14 cellular contexts compared by ENCODE assay signal in the genomic region with DNA sequence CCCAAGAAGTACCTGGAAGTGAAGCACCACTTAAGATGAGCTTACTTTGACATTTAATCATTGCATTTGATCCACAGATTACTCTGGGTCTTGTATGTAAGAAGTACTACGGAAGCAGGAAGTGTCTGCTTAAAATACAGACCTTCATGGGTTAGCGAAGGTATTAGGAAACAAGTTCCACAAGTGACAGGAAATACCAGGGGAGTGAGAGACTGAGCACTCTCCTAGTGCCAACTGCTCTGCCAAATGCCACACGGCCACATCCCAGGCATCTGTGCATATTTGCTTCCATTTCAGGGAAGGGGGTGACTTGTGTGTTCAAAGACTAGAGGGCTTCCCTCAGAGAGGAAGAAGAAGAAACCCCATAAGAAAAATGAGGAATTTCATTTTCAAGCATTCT. TPM values are rescaled to one million over a fixed set of nuclear protein-coding genes. Genes with fewer than 3 reads are reported as not detected.
DNase-seq lines count a peak whose midpoint lies in the region; ATAC-seq and TF ChIP-seq lines count a peak whose summit lies in the region.
"Had no signal": no experiment of that assay in that cellular context is flagged by ENCODE, and none has a peak within 500 bp of the region (broad histone marks: within the 10 kb centered on the region; RNA-seq: fewer than 3 reads in every experiment).

No MANE protein-coding gene starts in this region.

- TF ChIP-seq CTCF in RWPE2 (IDR thresholded peaks at IDR 0.05; ENCODE audit: poor library complexity, severe bottlenecking) (no peak), fibroblast of lung (conservative IDR thresholded peaks at IDR 0.05 in 1 of 2, IDR thresholded peaks at IDR 0.05 in 1 of 2; ENCODE audit: low read depth in 1 of 2, low read length in 2 of 2) (no peak)

- H3K4me2 ChIP-seq in fibroblast of lung (ENCODE audit: extremely low read depth, insufficient read depth, low read length) = no peak overlapping the region

- no peaks in the 10 kb centered on the region for H3K9me3 Mint-ChIP-seq in activated T-cell treated with anti-CD3 and anti-CD28 coated beads, Interleukin-2, amount 50 U/mL, for 72 hours
- H3K9me3 Mint-ChIP-seq in stimulated activated naive B cell treated with anti-CD40 and anti-IgM and Interleukin-4, amounts not matched to agents 10 μg/mL and 1 μg/mL and 100 μg/mL, for 72 hours = no peaks in the 10 kb centered on the region
- H3K9me3 Mint-ChIP-seq: activated CD4-positive, alpha-beta memory T cell treated with anti-CD3 and anti-CD28 coated beads, Interleukin-2, amount 10 ng/mL, durations not matched to agents 7 days and 5 days had no signal

- H3K4me3 ChIP-seq in RWPE2 (ENCODE audit: severe bottlenecking) (no peak overlapping the region), fibroblast of lung (replicated peaks in 1 of 4; ENCODE audit: control extremely low read depth in 1 of 4, insufficient read depth in 1 of 4, low read depth in 3 of 4, low read length in 4 of 4) (no peak overlapping the region)
- H3K4me3 ChIP-seq: HAP-1, suprapubic skin had no signal

- H3K27ac Mint-ChIP-seq in activated T-cell treated with anti-CD3 and anti-CD28 coated beads, Interleukin-2, amount 50 U/mL, for 72 hours = peak overlapping the region; percentile 78
- H3K27ac Mint-ChIP-seq in stimulated activated naive B cell treated with anti-CD40 and anti-IgM and Interleukin-4, amounts not matched to agents 10 μg/mL and 1 μg/mL and 100 μg/mL, for 72 hours = no peak overlapping the region
- H3K27ac Mint-ChIP-seq: activated CD4-positive, alpha-beta memory T cell treated with anti-CD3 and anti-CD28 coated beads, Interleukin-2, amount 10 ng/mL, durations not matched to agents 7 days and 5 days had no signal

- H3K4me3 Mint-ChIP-seq in activated T-cell treated with anti-CD3 and anti-CD28 coated beads, Interleukin-2, amount 50 U/mL, for 72 hours = peak overlapping the region; percentile 30 to 52
- peak overlapping the region; percentile 9 to 22 for H3K4me3 Mint-ChIP-seq in stimulated activated naive B cell treated with anti-CD40 and anti-IgM and Interleukin-4, amounts not matched to agents 10 μg/mL and 1 μg/mL and 100 μg/mL, for 72 hours
- H3K4me3 Mint-ChIP-seq: activated CD4-positive, alpha-beta memory T cell treated with anti-CD3 and anti-CD28 coated beads, Interleukin-2, amount 10 ng/mL, durations not matched to agents 7 days and 5 days had no signal

- H3K9ac ChIP-seq in fibroblast of lung (ENCODE audit: insufficient read depth, low read length) = no peak overlapping the region

- DNase-seq in activated T-cell treated with anti-CD3 and anti-CD28 coated beads, Interleukin-2, amount 50 U/mL, for 72 hours = no peak
- no peak for DNase-seq in activated T-cell treated with anti-CD3 and anti-CD28 coated beads, Interleukin-2, amount 50 U/mL, for 1 hour
- DNase-seq in RWPE2 (ENCODE audit: low spot score) (no peak), fibroblast of lung (ENCODE audit: low read depth in 2 of 2) (peak in 1 of 2 donors; percentile 49), sciatic nerve (ENCODE audit: low spot score) (no peak)
- no peak for DNase-seq in stimulated activated naive B cell treated with anti-CD40 and anti-IgM and Interleukin-4, amounts not matched to agents 10 μg/mL and 1 μg/mL and 100 μg/mL, for 72 hours
- no peak for DNase-seq in stimulated activated CD4-positive, alpha-beta T cell treated with anti-CD3 and anti-CD28 coated beads, Interleukin-4, amount 100 ng/mL, for 1 hour
- DNase-seq: activated CD4-positive, alpha-beta memory T cell treated with anti-CD3 and anti-CD28 coated beads, Interleukin-2, amount 10 ng/mL, durations not matched to agents 7 days and 5 days; BE2C; cerebellar nuclear complex; NCI-H774 had no signal

- no peak overlapping the region for H3K27ac ChIP-seq in RWPE2 (ENCODE audit: poor library complexity, severe bottlenecking)
- H3K27ac ChIP-seq in fibroblast of lung (ENCODE audit: insufficient read depth, low read length) = no peak overlapping the region
- H3K27ac ChIP-seq: suprapubic skin had no signal

- H3K9me3 ChIP-seq in RWPE2 (ENCODE audit: severe bottlenecking) (no peaks in the 10 kb centered on the region), fibroblast of lung (ENCODE audit: control insufficient read depth, insufficient read depth, low read depth, low read length) (no peaks in the 10 kb centered on the region)
- H3K9me3 ChIP-seq: BE2C, HAP-1, suprapubic skin had no signal

- H3K27me3 Mint-ChIP-seq in activated T-cell treated with anti-CD3 and anti-CD28 coated beads, Interleukin-2, amount 50 U/mL, for 72 hours (ENCODE audit: low read depth) = no peaks in the 10 kb centered on the region
- H3K27me3 Mint-ChIP-seq in stimulated activated naive B cell treated with anti-CD40 and anti-IgM and Interleukin-4, amounts not matched to agents 10 μg/mL and 1 μg/mL and 100 μg/mL, for 72 hours = no peaks in the 10 kb centered on the region
- H3K27me3 Mint-ChIP-seq: activated CD4-positive, alpha-beta memory T cell treated with anti-CD3 and anti-CD28 coated beads, Interleukin-2, amount 10 ng/mL, durations not matched to agents 7 days and 5 days had no signal

- H3K36me3 ChIP-seq in RWPE2 (ENCODE audit: low read depth) (no peaks in the 10 kb centered on the region), fibroblast of lung (ENCODE audit: control insufficient read depth, insufficient read depth, low read length) (no peaks in the 10 kb centered on the region)
- H3K36me3 ChIP-seq: BE2C, HAP-1, suprapubic skin had no signal

- H3K4me1 ChIP-seq in RWPE2 (ENCODE audit: insufficient read depth, poor library complexity, severe bottlenecking) (peaks cover 9% of the 10 kb centered on the region), fibroblast of lung (ENCODE audit: control insufficient read depth, extremely low read depth, insufficient read depth, low read length) (no peaks in the 10 kb centered on the region)
- H3K4me1 ChIP-seq: BE2C, HAP-1 had no signal

- peak; percentile 22 to 33 for ATAC-seq in activated T-cell treated with anti-CD3 and anti-CD28 coated beads, Interleukin-2, amount 50 U/mL, for 72 hours (replicated peaks in 1 of 2)
- peak; percentile 44; the same call in 2 of the 3 replicates for ATAC-seq in RWPE2 (ENCODE audit: low read depth)
- peak in 1 of 2 donors; percentile 39 for ATAC-seq in stimulated activated naive B cell treated with anti-CD40 and anti-IgM and Interleukin-4, amounts not matched to agents 10 μg/mL and 1 μg/mL and 100 μg/mL, for 72 hours (replicated peaks)
- no peak for ATAC-seq in sciatic nerve
- no peak for ATAC-seq in GM19324 (IDR thresholded peaks at IDR 0.05; ENCODE audit: low FRiP score, unreplicated experiment)

- H3K4me1 Mint-ChIP-seq in activated T-cell treated with anti-CD3 and anti-CD28 coated beads, Interleukin-2, amount 50 U/mL, for 72 hours (ENCODE audit: low read depth) = peaks cover 11% of the 10 kb centered on the region
- peaks cover 7 to 8% of the 10 kb centered on the region in 2 donors for H3K4me1 Mint-ChIP-seq in stimulated activated naive B cell treated with anti-CD40 and anti-IgM and Interleukin-4, amounts not matched to agents 10 μg/mL and 1 μg/mL and 100 μg/mL, for 72 hours

- H4K20me1 ChIP-seq in fibroblast of lung (ENCODE audit: control insufficient read depth, extremely low read depth, insufficient read depth, low read length) = no peaks in the 10 kb centered on the region

- H3K36me3 Mint-ChIP-seq in activated T-cell treated with anti-CD3 and anti-CD28 coated beads, Interleukin-2, amount 50 U/mL, for 72 hours (ENCODE audit: insufficient read depth in 2 of 2) = peaks cover 0 to 1% of the 10 kb centered on the region in 2 donors
- H3K36me3 Mint-ChIP-seq in stimulated activated naive B cell treated with anti-CD40 and anti-IgM and Interleukin-4, amounts not matched to agents 10 μg/mL and 1 μg/mL and 100 μg/mL, for 72 hours = no peaks in the 10 kb centered on the region

- H2AFZ ChIP-seq in fibroblast of lung (ENCODE audit: low read length) = peak overlapping the region; percentile 12

- no peaks in the 10 kb centered on the region for H3K27me3 ChIP-seq in RWPE2 (ENCODE audit: insufficient read depth, poor library complexity, severe bottlenecking)
- H3K27me3 ChIP-seq in fibroblast of lung (ENCODE audit: control insufficient read depth, insufficient read depth, low read length) = no peaks in the 10 kb centered on the region
- H3K27me3 ChIP-seq: BE2C, suprapubic skin had no signal

- no peaks in the 10 kb centered on the region for H3K79me2 ChIP-seq in fibroblast of lung (ENCODE audit: control insufficient read depth, insufficient read depth, low read length)

- intact Hi-C loops in sciatic nerve (cut with DNase I) = no loop called here

RNA-seq across cellular contexts. Expression of a gene that starts 57.2 kb away (rescaled TPM):
- 10 to 100 TPM; 33.3 to 51.4 TPM for total RNA-seq in activated T-cell treated with anti-CD3 and anti-CD28 coated beads, Interleukin-2, amount 50 U/mL, for 72 hours
- total RNA-seq in fibroblast of lung (0.50 and 1.3 TPM in 2 replicates), sciatic nerve (203 TPM)
- polyA plus RNA-seq in fibroblast of lung = 0.79 and 2.7 TPM in 2 replicates
- 0.44 and 1.3 TPM in 2 replicates for polyA plus RNA-seq in fibroblast of lung (2012)
- polyA minus RNA-seq in fibroblast of lung (ENCODE audit: low replicate concordance) = 0.94 and 5.1 TPM in 2 replicates

Comparison
In these comparisons a context has a peak if more than half of its experiments do, and no peak if none do; other contexts are left out.
1. ATAC-seq: peak in activated T-cell treated with anti-CD3 and anti-CD28 coated beads, Interleukin-2, amount 50 U/mL, for 72 hours (2 of 2) and RWPE2 (single experiment); none in sciatic nerve (single experiment) and GM19324 (single experiment).
2. RNA of a gene that starts 57.2 kb away (total RNA-seq): 203 TPM in sciatic nerve (single experiment) and 33.3 to 51.4 TPM in activated T-cell treated with anti-CD3 and anti-CD28 coated beads, Interleukin-2, amount 50 U/mL, for 72 hours; 0.50 to 1.3 TPM in fibroblast of lung; every median in the first group is over 10 times any median in the second.